ENCODE assay signal across 19 cellular contexts in the genomic region with DNA sequence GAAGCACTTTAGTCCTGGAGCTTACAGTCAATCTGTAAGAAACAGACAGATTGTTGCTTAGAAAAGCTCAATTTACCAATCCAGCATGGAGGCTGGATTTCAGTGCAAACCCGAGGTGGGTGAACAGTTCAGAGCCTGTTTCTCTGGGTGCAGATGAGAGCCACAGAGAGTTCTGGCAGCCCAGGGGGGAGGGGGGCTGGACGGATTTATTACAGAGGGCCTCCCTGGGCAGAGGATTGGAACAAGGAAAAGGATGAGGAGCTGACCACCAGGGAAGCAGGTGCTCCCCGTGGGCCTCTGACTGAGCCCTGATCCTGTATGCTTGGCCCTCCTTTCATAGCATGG. TPM values are rescaled to one million over a fixed set of nuclear protein-coding genes. Genes with fewer than 3 reads are reported as not detected.
A peak's percentile ranks its signal among the peaks of the same experiment; 100 is the strongest.
DNase-seq lines count a peak whose midpoint lies in the region; ATAC-seq and TF ChIP-seq lines count a peak whose summit lies in the region.
"Had no signal": no experiment of that assay in that cellular context is flagged by ENCODE, and none has a peak within 500 bp of the region (broad histone marks: within the 10 kb centered on the region; RNA-seq: fewer than 3 reads in every experiment).

No MANE protein-coding gene starts in this region.

- DNase-seq in NK-92 treated with Interleukin-12 subunit alpha and Interleukin-12 subunit beta, amount 100 ng/mL, for 24 hours (lab: John Stamatoyannopoulos, UW) = peak; percentile 57
- DNase-seq in NK-92 (lab: John Stamatoyannopoulos, UW; ENCODE audit: unreplicated experiment) = no peak
- DNase-seq in Jurkat, Clone E6-1 (ENCODE audit: low read depth, low spot score) = no peak
- DNase-seq in neural progenitor cell (ENCODE audit: low spot score) = no peak
- DNase-seq in AML-193 (lab: John Stamatoyannopoulos, UW) = no peak
- no peak for DNase-seq in COLO668 (lab: John Stamatoyannopoulos, UW; ENCODE audit: unreplicated experiment)
- DNase-seq: amniotic stem cell, hypothalamus, NCI-H2107, NCI-H69 had no signal

- no peaks in the 10 kb centered on the region for H3F3A ChIP-seq in neural progenitor cell (ENCODE audit: low read depth)

- peaks cover 73% of the 10 kb centered on the region for H3K4me1 Mint-ChIP-seq in activated naive CD8-positive, alpha-beta T cell (ENCODE audit: low read depth)
- H3K4me1 Mint-ChIP-seq in neural progenitor cell = peaks cover 21% of the 10 kb centered on the region

- H3K9ac ChIP-seq in neural progenitor cell = no peak overlapping the region

- H3K27me3 ChIP-seq in neural progenitor cell = no peaks in the 10 kb centered on the region
- H3K27me3 ChIP-seq: right lobe of liver, tibial nerve had no signal

- H3K27ac ChIP-seq in neural progenitor cell = no peak overlapping the region
- H3K27ac ChIP-seq: 22Rv1, C4-2B, right lobe of liver had no signal

- H2AFZ ChIP-seq in neural progenitor cell (replicated peaks) = no peak overlapping the region

- H3K36me3 Mint-ChIP-seq in activated naive CD8-positive, alpha-beta T cell = no peaks in the 10 kb centered on the region
- no peaks in the 10 kb centered on the region for H3K36me3 Mint-ChIP-seq in neural progenitor cell
- H3K36me3 Mint-ChIP-seq: IgD-negative memory B cell had no signal

- TF ChIP-seq CTCF in neural progenitor cell (IDR thresholded peaks at IDR 0.05) = no peak

- ATAC-seq in GM21723 (IDR thresholded peaks at IDR 0.05; ENCODE audit: unreplicated experiment) = no peak

- H3K27me3 Mint-ChIP-seq in activated naive CD8-positive, alpha-beta T cell = no peaks in the 10 kb centered on the region
- H3K27me3 Mint-ChIP-seq in neural progenitor cell (ENCODE audit: insufficient read depth, low read depth) = peaks cover 11% of the 10 kb centered on the region

- no peaks in the 10 kb centered on the region for H3K36me3 ChIP-seq in neural progenitor cell
- H3K36me3 ChIP-seq: right lobe of liver, tibial nerve had no signal

- no peaks in the 10 kb centered on the region for H3K9me3 ChIP-seq in neural progenitor cell (ENCODE audit: low read depth)
- H3K9me3 ChIP-seq: right lobe of liver, tibial nerve had no signal

- no peaks in the 10 kb centered on the region for H4K20me1 ChIP-seq in neural progenitor cell (ENCODE audit: low read depth)

- H3K27ac Mint-ChIP-seq in activated naive CD8-positive, alpha-beta T cell = peak overlapping the region; percentile 89
- peak overlapping the region; percentile 81 for H3K27ac Mint-ChIP-seq in neural progenitor cell
- H3K27ac Mint-ChIP-seq: IgD-negative memory B cell had no signal

- peak overlapping the region; percentile 9; the same call in 1 of the 2 replicates for H3K4me3 ChIP-seq in Jurkat, Clone E6-1 (ENCODE audit: low read length)
- H3K4me3 ChIP-seq in neural progenitor cell = no peak overlapping the region
- H3K4me3 ChIP-seq: right lobe of liver, tibial nerve had no signal

- no peaks in the 10 kb centered on the region for H3K79me2 ChIP-seq in neural progenitor cell (ENCODE audit: low read depth)

- no peaks in the 10 kb centered on the region for H3K4me1 ChIP-seq in neural progenitor cell
- H3K4me1 ChIP-seq: right lobe of liver had no signal

- no peaks in the 10 kb centered on the region for H3K9me3 Mint-ChIP-seq in activated naive CD8-positive, alpha-beta T cell (ENCODE audit: low read depth)
- no peaks in the 10 kb centered on the region for H3K9me3 Mint-ChIP-seq in neural progenitor cell
- H3K9me3 Mint-ChIP-seq: IgD-negative memory B cell had no signal

- H3K4me2 ChIP-seq in neural progenitor cell = no peak overlapping the region

- H3K4me3 Mint-ChIP-seq in activated naive CD8-positive, alpha-beta T cell = peak overlapping the region; percentile 72
- H3K4me3 Mint-ChIP-seq in neural progenitor cell = no peak overlapping the region

RNA-seq across cellular contexts. Expression of a gene that starts 38.0 kb away (rescaled TPM):
- polyA plus RNA-seq in Jurkat, Clone E6-1 (2012; ENCODE audit: insufficient read depth, insufficient read length) = not detected
- not detected in 2 replicates for total RNA-seq in neural progenitor cell (ENCODE audit: low replicate concordance)
- total RNA-seq: fibroblast of villous mesenchyme, omental fat pad, tibial nerve had no signal
- polyA plus RNA-seq: IgD-negative memory B cell had no signal
